In the genomic region with DNA sequence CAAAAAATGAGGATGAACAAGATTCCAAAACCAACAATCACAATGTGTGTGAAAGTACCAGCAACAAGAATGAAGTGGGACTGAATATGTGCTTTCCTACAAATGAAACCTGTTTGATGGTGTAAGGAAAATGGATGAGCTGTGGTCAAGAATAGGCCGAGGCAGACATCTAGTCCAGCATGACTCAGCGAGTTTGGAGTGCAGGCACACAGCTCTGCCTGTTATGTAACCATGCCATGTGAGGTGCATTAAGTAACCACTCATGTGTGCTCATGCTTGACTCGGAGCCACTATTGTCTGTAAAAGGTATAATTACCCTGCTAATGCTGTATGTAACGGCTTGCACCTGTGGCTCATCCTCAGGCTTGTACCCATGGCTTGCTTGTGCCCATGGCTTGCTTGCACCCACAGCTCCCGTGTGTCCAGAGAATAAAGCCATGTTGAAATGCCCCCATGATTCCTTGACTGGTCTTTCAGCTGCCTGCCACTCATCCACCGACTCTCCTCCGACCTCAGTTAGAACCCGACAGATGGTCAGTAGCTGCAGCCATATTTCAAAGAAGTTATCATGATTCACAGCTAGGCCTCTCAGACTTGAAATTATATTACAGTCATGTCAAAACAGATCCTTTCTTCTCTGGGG, we compare ENCODE assay signal across 12 cellular contexts.
DNase-seq lines count a peak whose midpoint lies in the region; ATAC-seq, FAIRE-seq and TF ChIP-seq lines count a peak whose summit lies in the region.
"Had no signal": no experiment of that assay in that cellular context is flagged by ENCODE, and none has a peak within 500 bp of the region (broad histone marks: within the 10 kb centered on the region; RNA-seq: fewer than 3 reads in every experiment).

No MANE protein-coding gene starts in this region.

- no peaks in the 10 kb centered on the region for H3K36me3 ChIP-seq in BE2C
- H3K36me3 ChIP-seq: heart right ventricle, stomach had no signal

- no peak for FAIRE-seq in GM19239 (lab: Jason Lieb, UNC)

- no peaks in the 10 kb centered on the region for H3K27me3 ChIP-seq in BE2C
- no peaks in the 10 kb centered on the region for H3K27me3 ChIP-seq in dorsolateral prefrontal cortex
- H3K27me3 ChIP-seq: heart right ventricle, stomach had no signal

- H3K27ac ChIP-seq in dorsolateral prefrontal cortex: peak overlapping the region in 3 of 59 donors; percentile 20 to 30 (median 27)
- H3K27ac ChIP-seq: heart right ventricle, stomach had no signal

- DNase-seq in BE2C: peak; percentile 37
- peak; percentile 53 for DNase-seq in HCEC 1CT
- no peak for DNase-seq in activated B cell treated with CpG ODN at 0.5 μM for 24 hours
- DNase-seq in kidney tubule cell (ENCODE audit: low spot score): peak; percentile 91
- DNase-seq in GM19239 (ENCODE audit: insufficient read length, low spot score): no peak
- no peak for DNase-seq in dorsolateral prefrontal cortex
- DNase-seq in activated CD4-positive, CD25-positive, alpha-beta regulatory T cell treated with anti-CD3 and anti-CD28 coated beads, Interleukin-2, amount 50 U/mL, for 72 hours: no peak
- DNase-seq: activated effector memory CD4-positive, alpha-beta T cell treated with anti-CD3 and anti-CD28 coated beads, Interleukin-2, amount 50 U/mL, for 16 hours; heart right ventricle; stomach had no signal

- H3K4me1 ChIP-seq in BE2C: peaks cover 10% of the 10 kb centered on the region; the same call in 1 of the 2 replicates
- H3K4me1 ChIP-seq: stomach had no signal

- no peaks in the 10 kb centered on the region; the same call in 1 of the 2 replicates for H3K9me3 ChIP-seq in BE2C
- H3K9me3 ChIP-seq: heart right ventricle, stomach had no signal

- ATAC-seq in activated B cell treated with CpG ODN at 0.5 μM for 24 hours (ENCODE audit: low read depth) (no peak), GM18498 (IDR thresholded peaks at IDR 0.05; ENCODE audit: unreplicated experiment) (no peak)

- intact Hi-C loops in activated B cell treated with CpG ODN at 0.5 μM for 24 hours (cut with micrococcal nuclease): no loop called here
- intact Hi-C loops in dorsolateral prefrontal cortex (cut with DNase I): no loop called here

- peaks cover 6% of the 10 kb centered on the region for H3K9me3 Mint-ChIP-seq in activated B cell treated with CpG ODN at 0.5 μM for 24 hours

- peak overlapping the region; percentile 81 for H3K27ac Mint-ChIP-seq in activated B cell treated with CpG ODN at 0.5 μM for 24 hours
- H3K27ac Mint-ChIP-seq: progenitor cell of endocrine pancreas had no signal

- CTCF ChIA-PET in activated B cell treated with CpG ODN at 0.5 μM for 24 hours (lab: Charles Lee): interaction anchor here (1.3 kb wide), 1 partner anchor 87 kb away, joined by 4 read pairs; no protein-coding TSS in a partner anchor

- H3K4me3 ChIP-seq in BE2C (ENCODE audit: low read depth, low read length) (no peak overlapping the region), dorsolateral prefrontal cortex (no peak overlapping the region)
- H3K4me3 ChIP-seq: heart right ventricle, stomach had no signal

- H3K4me1 Mint-ChIP-seq in activated B cell treated with CpG ODN at 0.5 μM for 24 hours: peaks cover 66% of the 10 kb centered on the region

- POLR2A ChIA-PET in activated B cell treated with CpG ODN at 0.5 μM for 24 hours (lab: Charles Lee): interaction anchor here (0.6 to 1.7 kb wide), 6 partner anchors 10 to 258 kb away, joined by 3 to 11 read pairs (median 4); no protein-coding TSS in a partner anchor

- TF ChIP-seq CTCF in BE2C (IDR thresholded peaks at IDR 0.05; ENCODE audit: low read depth, low read length) (no peak), activated B cell treated with CpG ODN at 0.5 μM for 24 hours (IDR thresholded peaks at IDR 0.05) (no peak), dorsolateral prefrontal cortex (IDR thresholded peaks at IDR 0.05 in 54 of 56, conservative IDR thresholded peaks at IDR 0.05 in 2 of 56; ENCODE audit: low read depth in 1 of 56, partially characterized antibody in 56 of 56) (no peak)

- no peak overlapping the region for H3K4me3 Mint-ChIP-seq in activated B cell treated with CpG ODN at 0.5 μM for 24 hours

- H3K36me3 Mint-ChIP-seq in activated B cell treated with CpG ODN at 0.5 μM for 24 hours (ENCODE audit: low read depth): peaks cover 67% of the 10 kb centered on the region

- H3K27me3 Mint-ChIP-seq in activated B cell treated with CpG ODN at 0.5 μM for 24 hours: no peaks in the 10 kb centered on the region
- H3K27me3 Mint-ChIP-seq: progenitor cell of endocrine pancreas had no signal

Comparison
In these comparisons a context has a peak if more than half of its experiments do, and no peak if none do; other contexts are left out.
1. DNase-seq: peak in BE2C (single experiment), HCEC 1CT (single experiment) and kidney tubule cell (single experiment); none in activated B cell treated with CpG ODN at 0.5 μM for 24 hours (single experiment), GM19239 (single experiment), dorsolateral prefrontal cortex (0 of 10) and activated CD4-positive, CD25-positive, alpha-beta regulatory T cell treated with anti-CD3 and anti-CD28 coated beads, Interleukin-2, amount 50 U/mL, for 72 hours (single experiment).